8 cellular contexts compared by ENCODE assay signal in the genomic region with DNA sequence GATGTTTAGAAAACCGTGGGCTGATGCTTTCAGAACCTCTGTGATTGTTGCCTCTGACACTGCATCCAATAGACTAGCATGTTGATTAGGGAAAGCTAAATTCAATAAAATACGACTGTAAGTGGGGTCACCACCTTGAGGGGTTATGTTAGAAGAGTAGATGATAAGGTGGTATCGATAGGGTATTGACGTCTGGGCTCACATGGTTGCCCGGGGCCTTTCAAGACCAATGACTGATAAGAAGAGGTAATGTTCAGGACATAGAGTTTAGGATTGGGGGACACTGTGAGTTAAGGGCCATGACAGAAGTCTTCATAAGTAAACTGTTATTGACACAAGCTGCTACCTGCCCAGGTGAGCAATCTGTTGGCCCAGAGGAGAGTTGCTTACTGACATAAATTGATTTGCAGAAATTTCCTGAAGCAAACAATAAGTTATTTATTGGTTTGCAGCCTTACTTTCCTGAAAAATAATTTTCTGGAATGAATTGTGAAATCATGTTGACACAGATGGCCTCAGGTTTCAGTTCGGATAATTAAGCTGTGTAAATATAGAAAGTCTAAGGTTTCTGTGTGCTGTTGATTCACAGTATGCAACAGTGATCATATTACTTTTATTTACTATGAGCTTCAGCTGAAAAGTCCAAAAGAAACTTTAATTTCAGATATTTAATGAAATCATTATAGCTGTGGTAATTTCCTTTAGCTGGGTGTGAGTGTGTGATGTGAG.
A peak's percentile ranks its signal among the peaks of the same experiment; 100 is the strongest.
DNase-seq lines count a peak whose midpoint lies in the region; TF ChIP-seq lines count a peak whose summit lies in the region.
"Not testable (repeated sequence)": the region's sequence is repeated elsewhere in the genome, so short reads cannot be mapped to it uniquely, and the experiment has no call there.

No MANE protein-coding gene starts in this region.

- POLR2A ChIA-PET in CD8-positive, alpha-beta memory T cell (lab: Charles Lee); activated CD4-positive, alpha-beta memory T cell treated with anti-CD3 and anti-CD28 coated beads for 36 hours (lab: Charles Lee): not testable (repeated sequence)

- peak in 1 of 5 donors; percentile 1 for DNase-seq in CD8-positive, alpha-beta memory T cell
- DNase-seq in NCI-H82 (lab: John Stamatoyannopoulos, UW): peak; percentile 16
- peak; percentile 8 for DNase-seq in activated CD4-positive, alpha-beta memory T cell treated with anti-CD3 and anti-CD28 coated beads for 36 hours
- not testable (repeated sequence) for DNase-seq in chondrocyte (ENCODE audit: low spot score); right atrium auricular region (ENCODE audit: low spot score); nephron progenitor cell; stomach

- intact Hi-C loops in activated CD4-positive, alpha-beta memory T cell treated with anti-CD3 and anti-CD28 coated beads for 36 hours (cut with micrococcal nuclease); stomach (cut with DNase I; ENCODE audit: low total_unique reads): not testable (repeated sequence)

- not testable (repeated sequence) for H3K4me1 ChIP-seq in CD8-positive, alpha-beta memory T cell (ENCODE audit: insufficient read depth, low read length); right atrium auricular region; stomach

- CTCF ChIA-PET in CD8-positive, alpha-beta memory T cell (lab: Charles Lee); activated CD4-positive, alpha-beta memory T cell treated with anti-CD3 and anti-CD28 coated beads for 36 hours (lab: Charles Lee): not testable (repeated sequence)

- not testable (repeated sequence) for TF ChIP-seq EP300 in stomach (IDR thresholded peaks at IDR 0.05)

- peak overlapping the region; percentile 32 for H3K4me3 ChIP-seq in CD8-positive, alpha-beta memory T cell (ENCODE audit: low read length)
- peak overlapping the region; percentile 61 to 65 for H3K4me3 ChIP-seq in right atrium auricular region
- H3K4me3 ChIP-seq in stomach: peak overlapping the region; percentile 57 to 69 (median 60)

- WGBS in stomach, 5 donors: 54 to 70% (median 58%) methylated on average over 6 of the region's 6 CpGs

- not testable (repeated sequence) for TF ChIP-seq POLR2A in stomach (IDR thresholded peaks at IDR 0.05)

- peak overlapping the region; percentile 69 to 95 (median 82) for H3K4me3 Mint-ChIP-seq in CD8-positive, alpha-beta memory T cell
- H3K4me3 Mint-ChIP-seq in IgD-negative memory B cell (peak overlapping the region; percentile 72 to 96 (median 87)), chondrocyte (ENCODE audit: unreplicated experiment) (peak overlapping the region; percentile 87), nephron progenitor cell (peak overlapping the region; percentile 83)
- peak overlapping the region; percentile 80 for H3K4me3 Mint-ChIP-seq in activated CD4-positive, alpha-beta memory T cell treated with anti-CD3 and anti-CD28 coated beads for 36 hours

- peak overlapping the region; percentile 47 for H3K27ac ChIP-seq in CD8-positive, alpha-beta memory T cell (ENCODE audit: low read depth, low read length)
- peak overlapping the region in 1 of 2 donors; percentile 86 for H3K27ac ChIP-seq in right atrium auricular region
- H3K27ac ChIP-seq in stomach: peak overlapping the region in 3 of 5 donors; percentile 81 to 91 (median 91)

- H3K36me3 ChIP-seq in CD8-positive, alpha-beta memory T cell (ENCODE audit: insufficient read depth, low read length); right atrium auricular region; stomach: not testable (repeated sequence)

- not testable (repeated sequence) for H3K27me3 ChIP-seq in CD8-positive, alpha-beta memory T cell (ENCODE audit: insufficient read depth, low read length, poor library complexity, severe bottlenecking); right atrium auricular region; stomach

- H3K27ac Mint-ChIP-seq in CD8-positive, alpha-beta memory T cell: peak overlapping the region; percentile 39 to 96 (median 76)
- H3K27ac Mint-ChIP-seq in IgD-negative memory B cell: peak overlapping the region in 2 of 3 donors; percentile 22 to 41
- peak overlapping the region; percentile 70 for H3K27ac Mint-ChIP-seq in activated CD4-positive, alpha-beta memory T cell treated with anti-CD3 and anti-CD28 coated beads for 36 hours
- peak overlapping the region; percentile 71 for H3K27ac Mint-ChIP-seq in chondrocyte (ENCODE audit: unreplicated experiment)
- peak overlapping the region; percentile 25 for H3K27ac Mint-ChIP-seq in nephron progenitor cell

- H3K9me3 ChIP-seq in CD8-positive, alpha-beta memory T cell (ENCODE audit: low read length); right atrium auricular region; stomach: not testable (repeated sequence)

- H3K4me1 Mint-ChIP-seq in CD8-positive, alpha-beta memory T cell: peaks cover 5 to 15% (median 9%) of the 10 kb centered on the region in 3 donors
- not testable (repeated sequence) for H3K4me1 Mint-ChIP-seq in IgD-negative memory B cell; activated CD4-positive, alpha-beta memory T cell treated with anti-CD3 and anti-CD28 coated beads for 36 hours (ENCODE audit: low read depth); nephron progenitor cell
- H3K4me1 Mint-ChIP-seq in chondrocyte (ENCODE audit: low read depth): peaks cover 11% of the 10 kb centered on the region

- H3K27me3 Mint-ChIP-seq in CD8-positive, alpha-beta memory T cell; IgD-negative memory B cell; activated CD4-positive, alpha-beta memory T cell treated with anti-CD3 and anti-CD28 coated beads for 36 hours; chondrocyte (ENCODE audit: low read depth); nephron progenitor cell (ENCODE audit: low read depth, poor library complexity): not testable (repeated sequence)

- H3K9me3 Mint-ChIP-seq in CD8-positive, alpha-beta memory T cell; IgD-negative memory B cell; activated CD4-positive, alpha-beta memory T cell treated with anti-CD3 and anti-CD28 coated beads for 36 hours; chondrocyte (ENCODE audit: low read depth): not testable (repeated sequence)
- peaks cover 16% of the 10 kb centered on the region for H3K9me3 Mint-ChIP-seq in nephron progenitor cell

- not testable (repeated sequence) for TF ChIP-seq CTCF in chondrocyte (IDR thresholded peaks at IDR 0.05); right atrium auricular region (IDR thresholded peaks at IDR 0.05); nephron progenitor cell (IDR thresholded peaks at IDR 0.05); stomach (IDR thresholded peaks at IDR 0.05)

- not testable (repeated sequence) for H3K36me3 Mint-ChIP-seq in CD8-positive, alpha-beta memory T cell; IgD-negative memory B cell; activated CD4-positive, alpha-beta memory T cell treated with anti-CD3 and anti-CD28 coated beads for 36 hours; chondrocyte (ENCODE audit: low read depth)
- H3K36me3 Mint-ChIP-seq in nephron progenitor cell (ENCODE audit: low read depth): peaks cover 13% of the 10 kb centered on the region

Comparison
In these comparisons a context has a peak if more than half of its experiments do, and no peak if none do; other contexts are left out.
1. H3K27ac Mint-ChIP-seq: peak in every context shown above with its lines; median percentile 76 in CD8-positive, alpha-beta memory T cell; 71 in chondrocyte; 70 in activated CD4-positive, alpha-beta memory T cell treated with anti-CD3 and anti-CD28 coated beads for 36 hours; 32 in IgD-negative memory B cell; 25 in nephron progenitor cell.